In genomic region chr4:106982711-106983211, GRCh38 we compare ENCODE assay signal across 25 cellular contexts. TPM values are rescaled to one million over a fixed set of nuclear protein-coding genes. Genes with fewer than 3 reads are reported as not detected.
"Had no signal": no experiment of that assay in that cellular context is flagged by ENCODE, and none has a peak within 500 bp of the region (broad histone marks: within the 10 kb centered on the region; RNA-seq: fewer than 3 reads in every experiment).

No MANE protein-coding gene starts in this region.

- H3K4me3 Mint-ChIP-seq: dendritic cell treated with granulocyte-macrophage colony-stimulating factor and Interleukin-4, amounts not matched to agents 40 ng/mL and 50 ng/mL, for 4 days; memory B cell; natural killer cell; stimulated activated memory B cell treated with anti-CD40 and anti-IgM and Interleukin-4, amounts not matched to agents 10 μg/mL and 1 μg/mL and 100 μg/mL, for 72 hours; type B pancreatic cell had no signal

- H3K4me3 ChIP-seq: colonic mucosa, esophagus muscularis mucosa, gastroesophageal sphincter, heart left ventricle, hepatocyte, lung, testis, tibial artery had no signal

- H3K36me3 Mint-ChIP-seq: memory B cell; natural killer cell; stimulated activated memory B cell treated with anti-CD40 and anti-IgM and Interleukin-4, amounts not matched to agents 10 μg/mL and 1 μg/mL and 100 μg/mL, for 72 hours; type B pancreatic cell had no signal

- H3K27ac ChIP-seq: colonic mucosa, esophagus muscularis mucosa, foreskin keratinocyte, gastroesophageal sphincter, heart left ventricle, hepatocyte, parathyroid adenoma, testis, tibial artery had no signal

- DNase-seq: colonic mucosa; effector memory CD4-positive, alpha-beta T cell; foreskin keratinocyte; heart left ventricle; kidney; natural killer cell; occipital lobe; stimulated activated CD4-positive, alpha-beta T cell treated with anti-CD3 and anti-CD28 coated beads, Interleukin-4, amount 100 ng/mL, for 4 hours; stimulated activated naive CD8-positive, alpha-beta T cell treated with anti-CD3 and anti-CD28 coated beads, Interleukin-15, Interleukin-2, amounts not matched to agents 100 U/mL and 50 U/mL, for 24 hours; substantia nigra; testis; tibial artery had no signal

- H3K36me3 ChIP-seq: colonic mucosa, esophagus muscularis mucosa, gastroesophageal sphincter, heart left ventricle, tibial artery had no signal

- H3K27me3 Mint-ChIP-seq: dendritic cell treated with granulocyte-macrophage colony-stimulating factor and Interleukin-4, amounts not matched to agents 40 ng/mL and 50 ng/mL, for 4 days; memory B cell; progenitor cell of endocrine pancreas; stimulated activated memory B cell treated with anti-CD40 and anti-IgM and Interleukin-4, amounts not matched to agents 10 μg/mL and 1 μg/mL and 100 μg/mL, for 72 hours; type B pancreatic cell had no signal

- H3K9me3 ChIP-seq: colonic mucosa, esophagus muscularis mucosa, gastroesophageal sphincter, heart left ventricle, testis, tibial artery had no signal

- H3K9me3 Mint-ChIP-seq: memory B cell; stimulated activated memory B cell treated with anti-CD40 and anti-IgM and Interleukin-4, amounts not matched to agents 10 μg/mL and 1 μg/mL and 100 μg/mL, for 72 hours; type B pancreatic cell had no signal

- H3K27ac Mint-ChIP-seq: dendritic cell treated with granulocyte-macrophage colony-stimulating factor and Interleukin-4, amounts not matched to agents 40 ng/mL and 50 ng/mL, for 4 days; memory B cell; natural killer cell; progenitor cell of endocrine pancreas; stimulated activated memory B cell treated with anti-CD40 and anti-IgM and Interleukin-4, amounts not matched to agents 10 μg/mL and 1 μg/mL and 100 μg/mL, for 72 hours; type B pancreatic cell had no signal

- ATAC-seq: foreskin keratinocyte; gastroesophageal sphincter; heart left ventricle; left lobe of liver; natural killer cell; sciatic nerve; stimulated activated memory B cell treated with anti-CD40 and anti-IgM and Interleukin-4, amounts not matched to agents 10 μg/mL and 1 μg/mL and 100 μg/mL, for 72 hours; stimulated activated naive CD8-positive, alpha-beta T cell treated with anti-CD3 and anti-CD28 coated beads, Interleukin-15, Interleukin-2, amounts not matched to agents 100 U/mL and 50 U/mL, for 24 hours had no signal

- H3K4me1 Mint-ChIP-seq: memory B cell; natural killer cell; stimulated activated memory B cell treated with anti-CD40 and anti-IgM and Interleukin-4, amounts not matched to agents 10 μg/mL and 1 μg/mL and 100 μg/mL, for 72 hours had no signal

- H3K4me1 ChIP-seq: colonic mucosa, esophagus muscularis mucosa, foreskin keratinocyte, gastroesophageal sphincter, heart left ventricle, parathyroid adenoma, testis, tibial artery had no signal

RNA-seq across cellular contexts. Expression of gene DKK2, which starts 53.4 kb away (rescaled TPM):
- total RNA-seq: left lobe of liver, mononuclear cell had no signal
